15 cellular contexts compared by ENCODE assay signal in the genomic region with DNA sequence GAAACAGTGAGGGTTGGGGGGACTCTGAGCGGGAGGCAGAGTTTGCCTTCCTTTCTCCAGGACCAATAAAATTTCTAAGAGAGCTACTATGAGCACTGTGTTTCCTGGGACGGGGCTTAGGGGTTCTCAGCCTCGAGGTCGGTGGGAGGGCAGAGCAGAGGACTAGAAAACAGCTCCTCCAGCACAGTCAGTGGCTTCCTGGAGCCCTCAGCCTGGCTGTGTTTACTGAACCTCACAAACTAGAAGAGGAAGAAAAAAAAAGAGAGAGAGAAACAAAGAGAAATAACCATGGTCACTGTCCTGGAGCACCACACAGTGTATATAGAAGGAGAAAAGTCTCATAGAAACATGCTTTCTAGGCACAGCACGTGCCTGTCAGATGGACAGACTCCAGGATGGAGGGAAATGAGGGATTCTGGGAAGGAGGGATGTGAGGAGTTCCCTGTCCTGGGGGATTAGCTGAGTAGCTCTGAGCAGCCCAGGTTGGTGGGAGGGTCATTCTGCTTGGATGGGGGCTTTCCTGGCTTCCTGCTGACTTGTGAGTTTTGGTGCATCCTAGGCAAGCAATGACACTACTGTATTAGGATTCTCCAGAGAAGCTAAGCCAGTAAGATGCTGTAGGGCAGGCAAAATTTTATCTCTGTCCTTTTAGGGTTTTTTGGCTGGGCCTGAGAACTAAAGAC. TPM values are rescaled to one million over a fixed set of nuclear protein-coding genes. Genes with fewer than 3 reads are reported as not detected.
A peak's percentile ranks its signal among the peaks of the same experiment; 100 is the strongest.
DNase-seq lines count a peak whose midpoint lies in the region; ATAC-seq lines count a peak whose summit lies in the region.
"Had no signal": no experiment of that assay in that cellular context is flagged by ENCODE, and none has a peak within 500 bp of the region (broad histone marks: within the 10 kb centered on the region; RNA-seq: fewer than 3 reads in every experiment).

No MANE protein-coding gene starts in this region.

- in situ Hi-C loops in G401 (cut with HindIII; ENCODE audit: low sequenced_read_pairs): no loop called here

- CTCF ChIA-PET in T-cell (lab: Charles Lee): interaction anchor here in 1 of 2 donors (0.6 kb wide), 1 partner anchor 460 kb away, joined by 8 read pairs; no protein-coding TSS in a partner anchor

- H3K27ac ChIP-seq in epithelial cell of prostate: peak overlapping the region; percentile 98
- H3K27ac ChIP-seq: right atrium auricular region had no signal

- H3K9me3 Mint-ChIP-seq in stimulated activated naive CD8-positive, alpha-beta T cell treated with anti-CD3 and anti-CD28 coated beads, Interleukin-15, Interleukin-2, amounts not matched to agents 100 ng/mL and 50 ng/mL, for 24 hours: no peaks in the 10 kb centered on the region
- no peaks in the 10 kb centered on the region for H3K9me3 Mint-ChIP-seq in T-cell

- POLR2A ChIA-PET in T-cell (lab: Charles Lee): no interaction called here

- peak overlapping the region; percentile 61 for H3K27ac Mint-ChIP-seq in stimulated activated naive CD8-positive, alpha-beta T cell treated with anti-CD3 and anti-CD28 coated beads, Interleukin-15, Interleukin-2, amounts not matched to agents 100 ng/mL and 50 ng/mL, for 24 hours
- H3K27ac Mint-ChIP-seq in T-cell: peak overlapping the region; percentile 19 to 81
- H3K27ac Mint-ChIP-seq: stimulated activated naive CD8-positive, alpha-beta T cell treated with anti-CD3 and anti-CD28 coated beads, Interleukin-15, amount 100 ng/mL, for 72 hours had no signal

- no peak for ATAC-seq in stimulated activated naive CD8-positive, alpha-beta T cell treated with anti-CD3 and anti-CD28 coated beads, Interleukin-15, Interleukin-2, amounts not matched to agents 100 U/mL and 50 U/mL, for 24 hours
- no peak for ATAC-seq in T-cell (replicated peaks in 1 of 4)
- ATAC-seq: stimulated activated naive CD8-positive, alpha-beta T cell treated with anti-CD3 and anti-CD28 coated beads, Interleukin-15, amount 100 ng/mL, for 72 hours had no signal

- peaks cover 35% of the 10 kb centered on the region for H3K36me3 Mint-ChIP-seq in stimulated activated naive CD8-positive, alpha-beta T cell treated with anti-CD3 and anti-CD28 coated beads, Interleukin-15, Interleukin-2, amounts not matched to agents 100 ng/mL and 50 ng/mL, for 24 hours (ENCODE audit: low read depth)
- H3K36me3 Mint-ChIP-seq in T-cell: peaks cover 19% of the 10 kb centered on the region

- H3K27me3 Mint-ChIP-seq in stimulated activated naive CD8-positive, alpha-beta T cell treated with anti-CD3 and anti-CD28 coated beads, Interleukin-15, Interleukin-2, amounts not matched to agents 100 ng/mL and 50 ng/mL, for 24 hours: peaks cover 5% of the 10 kb centered on the region
- no peaks in the 10 kb centered on the region for H3K27me3 Mint-ChIP-seq in T-cell

- peak overlapping the region; percentile 3 for H3K4me3 Mint-ChIP-seq in stimulated activated naive CD8-positive, alpha-beta T cell treated with anti-CD3 and anti-CD28 coated beads, Interleukin-15, Interleukin-2, amounts not matched to agents 100 ng/mL and 50 ng/mL, for 24 hours
- H3K4me3 Mint-ChIP-seq in T-cell: no peak overlapping the region
- H3K4me3 Mint-ChIP-seq: stimulated activated naive CD8-positive, alpha-beta T cell treated with anti-CD3 and anti-CD28 coated beads, Interleukin-15, amount 100 ng/mL, for 72 hours had no signal

- H3K4me1 Mint-ChIP-seq in stimulated activated naive CD8-positive, alpha-beta T cell treated with anti-CD3 and anti-CD28 coated beads, Interleukin-15, Interleukin-2, amounts not matched to agents 100 ng/mL and 50 ng/mL, for 24 hours (ENCODE audit: low read depth): peaks cover 49% of the 10 kb centered on the region
- peaks cover 30 to 41% (median 31%) of the 10 kb centered on the region in 3 donors for H3K4me1 Mint-ChIP-seq in T-cell

- no peak for DNase-seq in stimulated activated naive CD8-positive, alpha-beta T cell treated with anti-CD3 and anti-CD28 coated beads, Interleukin-15, Interleukin-2, amounts not matched to agents 100 U/mL and 50 U/mL, for 24 hours
- DNase-seq in T-cell (no peak), epithelial cell of prostate (ENCODE audit: low read depth, low spot score) (no peak), G401 (ENCODE audit: low spot score) (no peak), NCI-H187 treated with DMSO at 0.1 percent for 48 hours (lab: John Stamatoyannopoulos, UW) (no peak), NCI-H146 treated with DMSO at 0.1 percent for 48 hours (lab: John Stamatoyannopoulos, UW; ENCODE audit: unreplicated experiment) (no peak), NCI-H146 (lab: John Stamatoyannopoulos, UW) (no peak)
- DNase-seq: amniotic stem cell; kidney glomerular epithelial cell; NCI-H226; stimulated activated CD4-positive, alpha-beta T cell treated with anti-CD3 and anti-CD28 coated beads, Interleukin-4, amount 100 ng/mL, for 24 hours; stimulated activated naive CD8-positive, alpha-beta T cell treated with anti-CD3 and anti-CD28 coated beads, Interleukin-15, amount 100 ng/mL, for 72 hours; T-helper 9 cell had no signal

RNA-seq across cellular contexts. Expression of gene GSTP1, which starts 3.1 kb away (rescaled TPM):
- 100 to 1,000 TPM in 3 of 5 donors, 10 to 100 TPM in 2; 68.3 to 200 (median 151) TPM for total RNA-seq in T-cell
- total RNA-seq in G401 (2014; rRNA removed; shearing (Covaris generic)): 1,075 and 1,129 TPM in 2 replicates

RNA-seq across cellular contexts. Expression of gene NDUFV1, which starts 20.0 kb away (rescaled TPM):
- 100 to 1,000 TPM; 199 to 250 (median 238) TPM for total RNA-seq in T-cell
- 412 and 488 TPM in 2 replicates for total RNA-seq in G401 (2014; rRNA removed; shearing (Covaris generic))

RNA-seq across cellular contexts. Expression of gene NUDT8, which starts 43.0 kb away (rescaled TPM):
- 1 to 10 TPM; 1.5 to 8.0 (median 4.5) TPM for total RNA-seq in T-cell
- 12.1 and 12.6 TPM in 2 replicates for total RNA-seq in G401 (2014; rRNA removed; shearing (Covaris generic))

RNA-seq across cellular contexts. Expression of gene TBX10, which starts 52.9 kb away (rescaled TPM):
- not detected for total RNA-seq in T-cell
- total RNA-seq in G401 (2014; rRNA removed; shearing (Covaris generic)): not detected in 2 replicates
- total RNA-seq: right atrium auricular region had no signal
